23 cellular contexts compared by ENCODE assay signal in the genomic region with DNA sequence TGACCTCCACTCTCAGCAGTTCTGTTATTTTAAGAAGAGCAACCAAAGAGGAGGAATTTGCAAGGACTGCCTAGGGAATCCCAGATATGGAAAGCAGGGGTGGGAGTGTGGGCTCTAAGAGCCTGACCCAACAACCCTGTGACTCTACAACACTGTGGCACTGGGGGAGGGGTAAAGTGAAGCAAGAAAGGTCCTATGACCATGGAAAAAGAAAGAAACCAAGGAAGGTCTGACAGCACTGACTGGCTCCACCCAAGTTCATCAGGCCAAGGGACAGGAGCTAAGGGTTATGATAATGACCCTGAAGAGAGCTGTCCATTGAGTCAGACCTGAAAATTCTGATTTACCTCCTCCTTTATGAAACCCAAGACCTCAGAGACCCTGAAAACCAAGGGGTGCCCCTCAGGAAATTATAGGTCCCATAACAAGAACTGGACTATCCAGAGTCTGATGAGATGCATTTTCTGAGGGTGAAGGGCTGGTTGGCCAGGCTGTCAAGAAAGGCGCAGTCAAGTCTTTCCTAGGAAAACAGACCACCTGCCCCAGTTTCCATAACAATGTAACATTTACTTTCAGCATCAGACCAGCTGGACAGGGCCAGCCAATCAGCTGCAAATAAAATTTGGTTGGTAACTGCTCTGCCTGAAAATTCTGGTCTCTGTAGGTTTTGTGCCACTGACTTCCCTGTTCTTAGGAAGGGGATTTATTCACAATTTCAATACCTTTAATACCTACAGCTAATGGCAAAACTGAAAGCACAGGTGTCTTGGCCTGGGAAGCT. TPM values are rescaled to one million over a fixed set of nuclear protein-coding genes. Genes with fewer than 3 reads are reported as not detected.
DNase-seq lines count a peak whose midpoint lies in the region; ATAC-seq and TF ChIP-seq lines count a peak whose summit lies in the region.
"Had no signal": no experiment of that assay in that cellular context is flagged by ENCODE, and none has a peak within 500 bp of the region (broad histone marks: within the 10 kb centered on the region; RNA-seq: fewer than 3 reads in every experiment).

No MANE protein-coding gene starts in this region.

- H3K27ac Mint-ChIP-seq in GM23338: no peak overlapping the region
- H3K27ac Mint-ChIP-seq in stimulated activated naive B cell treated with anti-CD40 and anti-IgM and Interleukin-4, amounts not matched to agents 10 μg/mL and 1 μg/mL and 100 μg/mL, for 72 hours: no peak overlapping the region
- H3K27ac Mint-ChIP-seq: B cell; CD4-positive, CD25-positive, alpha-beta regulatory T cell; T-helper 17 cell had no signal

- H3K4me3 ChIP-seq in GM23338 (no peak overlapping the region), lower lobe of right lung (no peak overlapping the region)
- H3K4me3 ChIP-seq: SJSA1 had no signal

- no peak overlapping the region for H3K4me2 ChIP-seq in GM23338

- peaks cover 35% of the 10 kb centered on the region for H3K4me1 Mint-ChIP-seq in GM23338
- H3K4me1 Mint-ChIP-seq in stimulated activated naive B cell treated with anti-CD40 and anti-IgM and Interleukin-4, amounts not matched to agents 10 μg/mL and 1 μg/mL and 100 μg/mL, for 72 hours: peaks cover 0 to 3% of the 10 kb centered on the region in 2 donors
- H3K4me1 Mint-ChIP-seq: B cell; CD4-positive, CD25-positive, alpha-beta regulatory T cell; T-helper 17 cell had no signal

- H3K36me3 Mint-ChIP-seq in GM23338 (ENCODE audit: low read depth): no peaks in the 10 kb centered on the region
- H3K36me3 Mint-ChIP-seq in stimulated activated naive B cell treated with anti-CD40 and anti-IgM and Interleukin-4, amounts not matched to agents 10 μg/mL and 1 μg/mL and 100 μg/mL, for 72 hours: no peaks in the 10 kb centered on the region
- H3K36me3 Mint-ChIP-seq: CD4-positive, CD25-positive, alpha-beta regulatory T cell had no signal

- H3K36me3 ChIP-seq in GM23338 (ENCODE audit: insufficient read depth): no peaks in the 10 kb centered on the region
- H3K36me3 ChIP-seq in lower lobe of right lung: no peaks in the 10 kb centered on the region
- H3K36me3 ChIP-seq: SJSA1 had no signal

- peaks cover 22% of the 10 kb centered on the region; the same call in 1 of the 2 replicates for H3K4me1 ChIP-seq in GM23338 (ENCODE audit: insufficient read depth)
- peaks cover 6% of the 10 kb centered on the region for H3K4me1 ChIP-seq in lower lobe of right lung
- H3K4me1 ChIP-seq: SJSA1 had no signal

- H3K4me3 Mint-ChIP-seq in GM23338: no peak overlapping the region
- H3K4me3 Mint-ChIP-seq in stimulated activated naive B cell treated with anti-CD40 and anti-IgM and Interleukin-4, amounts not matched to agents 10 μg/mL and 1 μg/mL and 100 μg/mL, for 72 hours: no peak overlapping the region
- H3K4me3 Mint-ChIP-seq: B cell; CD4-positive, CD25-positive, alpha-beta regulatory T cell; H9; T-helper 17 cell had no signal

- intact Hi-C loops in lower lobe of right lung (cut with DNase I): no loop called here

- H3K9me3 Mint-ChIP-seq in GM23338: no peaks in the 10 kb centered on the region
- no peaks in the 10 kb centered on the region for H3K9me3 Mint-ChIP-seq in stimulated activated naive B cell treated with anti-CD40 and anti-IgM and Interleukin-4, amounts not matched to agents 10 μg/mL and 1 μg/mL and 100 μg/mL, for 72 hours
- H3K9me3 Mint-ChIP-seq: CD4-positive, CD25-positive, alpha-beta regulatory T cell; H9 had no signal

- H3K27ac ChIP-seq in GM23338 (ENCODE audit: low read depth) (no peak overlapping the region), lower lobe of right lung (peak overlapping the region; percentile 31)
- H3K27ac ChIP-seq: SJSA1 had no signal

- H3K9me2 ChIP-seq in GM23338 (ENCODE audit: insufficient read depth): no peaks in the 10 kb centered on the region

- no peaks in the 10 kb centered on the region for H3K79me2 ChIP-seq in GM23338 (replicated peaks; ENCODE audit: insufficient read depth)

- ATAC-seq in GM23338 (no peak), lower lobe of right lung (peak; percentile 57 to 59)
- ATAC-seq in stimulated activated naive B cell treated with anti-CD40 and anti-IgM and Interleukin-4, amounts not matched to agents 10 μg/mL and 1 μg/mL and 100 μg/mL, for 72 hours (replicated peaks): no peak
- ATAC-seq: Right ventricle myocardium inferior, T-helper 17 cell had no signal

- TF ChIP-seq CTCF in GM23338 (conservative IDR thresholded peaks at IDR 0.05; ENCODE audit: low read depth in 2 of 2) (no peak), lower lobe of right lung (IDR thresholded peaks at IDR 0.05) (no peak)

- H3K9me3 ChIP-seq in lower lobe of right lung: no peaks in the 10 kb centered on the region
- H3K9me3 ChIP-seq: SJSA1 had no signal

- no peaks in the 10 kb centered on the region for H4K20me1 ChIP-seq in GM23338 (replicated peaks; ENCODE audit: insufficient read depth)

- peak; percentile 37 to 60 for DNase-seq in AML-193 (lab: John Stamatoyannopoulos, UW)
- DNase-seq in GM23338 (ENCODE audit: low spot score): peak; percentile 32
- peak; percentile 11 for DNase-seq in NOMO-1 treated with DMSO at 0.1 percent for 48 hours (lab: John Stamatoyannopoulos, UW; ENCODE audit: unreplicated experiment)
- DNase-seq in lower lobe of right lung: peak; percentile 46
- no peak for DNase-seq in stimulated activated naive B cell treated with anti-CD40 and anti-IgM and Interleukin-4, amounts not matched to agents 10 μg/mL and 1 μg/mL and 100 μg/mL, for 72 hours
- no peak for DNase-seq in NCI-H1930 (lab: John Stamatoyannopoulos, UW)
- DNase-seq in amniotic stem cell (lab: John Stamatoyannopoulos, UW): no peak
- DNase-seq: CD4-positive, CD25-positive, alpha-beta regulatory T cell; EL; H9; IMR-90; NCI-H1092; NCI-H1436; NCI-H187 treated with DMSO at 0.1 percent for 48 hours; NCI-H226; NCI-H510A treated with DMSO at 0.1 percent for 48 hours; NCI-H748 treated with DMSO at 0.1 percent for 48 hours; OCI-M1; SW 1271; T-helper 17 cell had no signal

- H3K27me3 ChIP-seq in GM23338 (ENCODE audit: insufficient read depth) (no peaks in the 10 kb centered on the region), lower lobe of right lung (ENCODE audit: low read depth) (no peaks in the 10 kb centered on the region)

- no peaks in the 10 kb centered on the region for H3F3A ChIP-seq in GM23338 (replicated peaks; ENCODE audit: low read depth)

- peak overlapping the region; percentile 35 for H2AFZ ChIP-seq in GM23338

- no peaks in the 10 kb centered on the region for H3K27me3 Mint-ChIP-seq in GM23338 (ENCODE audit: insufficient read depth, low read depth, poor library complexity)
- no peaks in the 10 kb centered on the region for H3K27me3 Mint-ChIP-seq in stimulated activated naive B cell treated with anti-CD40 and anti-IgM and Interleukin-4, amounts not matched to agents 10 μg/mL and 1 μg/mL and 100 μg/mL, for 72 hours
- H3K27me3 Mint-ChIP-seq: B cell; CD4-positive, CD25-positive, alpha-beta regulatory T cell had no signal

TF ChIP-seq in GM23338, 12 proteins besides CTCF, POLR2A, EP300 and RAD21:
- no peak for TF ChIP-seq JUNB (IDR thresholded peaks at IDR 0.05; ENCODE audit: unreplicated experiment)
- peak; percentile 45 for TF ChIP-seq REST (IDR thresholded peaks at IDR 0.05; ENCODE audit: unreplicated experiment)
- no peak for TF ChIP-seq EZH2 (IDR thresholded peaks at IDR 0.05; ENCODE audit: low read depth, unreplicated experiment)
- no peak for TF ChIP-seq NANOG (IDR thresholded peaks at IDR 0.05; ENCODE audit: borderline replicate concordance)

RNA-seq across cellular contexts. Expression of gene MTMR4, which starts 53.8 kb away (rescaled TPM):
- 40.2 and 42.2 TPM in 2 replicates for total RNA-seq in GM23338 (2014; rRNA removed; shearing (Covaris generic))
- polyA plus RNA-seq in GM23338 (2016; fragmentation: Nextera tagmentation; extraction: Ambion mirVana): 8.8 and 11.1 TPM in 2 replicates
- 37.3 TPM for total RNA-seq in lower lobe of right lung

Comparison
In these comparisons a context has a peak if more than half of its experiments do, and no peak if none do; other contexts are left out.
1. DNase-seq: peak in AML-193 (2 of 2), GM23338 (single experiment), NOMO-1 treated with DMSO at 0.1 percent for 48 hours (single experiment) and lower lobe of right lung (single experiment); none in stimulated activated naive B cell treated with anti-CD40 and anti-IgM and Interleukin-4, amounts not matched to agents 10 μg/mL and 1 μg/mL and 100 μg/mL, for 72 hours (single experiment), NCI-H1930 (0 of 2) and amniotic stem cell (single experiment).
2. ATAC-seq: peak in lower lobe of right lung (2 of 2); none in GM23338 (single experiment) and stimulated activated naive B cell treated with anti-CD40 and anti-IgM and Interleukin-4, amounts not matched to agents 10 μg/mL and 1 μg/mL and 100 μg/mL, for 72 hours (0 of 2).